13 cellular contexts compared by ENCODE assay signal in the genomic region with DNA sequence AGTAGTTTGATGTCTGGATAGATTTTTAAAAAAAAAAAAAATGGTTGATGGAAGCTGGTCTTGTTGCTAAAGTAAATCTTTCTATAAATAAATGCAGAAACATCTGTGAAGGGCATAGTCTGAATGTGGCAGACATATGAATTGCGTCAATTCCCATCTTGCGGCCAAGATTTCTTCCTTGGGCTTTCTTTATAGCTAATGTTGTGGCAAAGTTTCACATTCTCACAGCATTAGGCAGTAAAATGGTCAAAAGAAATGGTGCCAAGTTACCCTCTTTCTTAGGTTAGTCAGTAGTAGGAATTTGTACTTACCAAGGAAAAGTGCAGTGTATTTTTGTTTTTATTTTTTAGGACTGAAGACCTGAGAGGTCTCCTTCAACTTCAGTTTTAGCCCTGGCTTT. TPM values are rescaled to one million over a fixed set of nuclear protein-coding genes. Genes with fewer than 3 reads are reported as not detected.
A peak's percentile ranks its signal among the peaks of the same experiment; 100 is the strongest.
DNase-seq lines count a peak whose midpoint lies in the region; ATAC-seq lines count a peak whose summit lies in the region.
"Had no signal": no experiment of that assay in that cellular context is flagged by ENCODE, and none has a peak within 500 bp of the region (broad histone marks: within the 10 kb centered on the region; RNA-seq: fewer than 3 reads in every experiment).

No MANE protein-coding gene starts in this region.

- H3K27ac ChIP-seq in ACC112 (ENCODE audit: low read depth, low read length) (peak overlapping the region; percentile 78), muscle layer of duodenum (ENCODE audit: low read length) (peak overlapping the region; percentile 67)
- H3K27ac ChIP-seq: WERI-Rb-1 had no signal

- no peak overlapping the region for H3K27ac Mint-ChIP-seq in activated CD8-positive, alpha-beta memory T cell treated with anti-CD3 and anti-CD28 coated beads, Interleukin-2, amount 10 ng/mL, durations not matched to agents 7 days and 5 days
- H3K27ac Mint-ChIP-seq in stimulated activated memory B cell treated with anti-CD40 and anti-IgM and Interleukin-4, amounts not matched to agents 10 μg/mL and 1 μg/mL and 100 μg/mL, for 72 hours = no peak overlapping the region
- H3K27ac Mint-ChIP-seq: B cell; dendritic cell treated with granulocyte-macrophage colony-stimulating factor and Interleukin-4, amounts not matched to agents 40 ng/mL and 50 ng/mL, for 4 days had no signal

- ATAC-seq in activated CD8-positive, alpha-beta memory T cell treated with anti-CD3 and anti-CD28 coated beads, Interleukin-2, amount 10 ng/mL, durations not matched to agents 7 days and 5 days = no peak
- no peak for ATAC-seq in GM21825 (IDR thresholded peaks at IDR 0.05; ENCODE audit: unreplicated experiment)
- ATAC-seq in stimulated activated memory B cell treated with anti-CD40 and anti-IgM and Interleukin-4, amounts not matched to agents 10 μg/mL and 1 μg/mL and 100 μg/mL, for 72 hours = no peak

- H3K9me3 Mint-ChIP-seq in activated CD8-positive, alpha-beta memory T cell treated with anti-CD3 and anti-CD28 coated beads, Interleukin-2, amount 10 ng/mL, durations not matched to agents 7 days and 5 days (ENCODE audit: low read depth) = no peaks in the 10 kb centered on the region
- no peaks in the 10 kb centered on the region for H3K9me3 Mint-ChIP-seq in stimulated activated memory B cell treated with anti-CD40 and anti-IgM and Interleukin-4, amounts not matched to agents 10 μg/mL and 1 μg/mL and 100 μg/mL, for 72 hours
- H3K9me3 Mint-ChIP-seq: dendritic cell treated with granulocyte-macrophage colony-stimulating factor and Interleukin-4, amounts not matched to agents 40 ng/mL and 50 ng/mL, for 4 days had no signal

- peaks cover 90% of the 10 kb centered on the region for H3K79me2 ChIP-seq in ACC112 (ENCODE audit: control insufficient read depth, insufficient read depth, low read length, unreplicated experiment)

- peak; percentile 95 for DNase-seq in HS-27A (ENCODE audit: low read depth)
- peak; percentile 64 for DNase-seq in brain pericyte (ENCODE audit: low read depth, low spot score)
- no peak for DNase-seq in activated CD8-positive, alpha-beta memory T cell treated with anti-CD3 and anti-CD28 coated beads, Interleukin-2, amount 10 ng/mL, durations not matched to agents 7 days and 5 days
- no peak for DNase-seq in NCI-H2171 (lab: John Stamatoyannopoulos, UW)
- DNase-seq: hippocampal formation, NCI-H345, WERI-Rb-1 had no signal

- H3K4me3 ChIP-seq in ACC112 (ENCODE audit: low read depth, low read length) = no peak overlapping the region
- H3K4me3 ChIP-seq in muscle layer of duodenum (ENCODE audit: low read depth in 1 of 2, low read length in 2 of 2) = no peak overlapping the region

- no peak overlapping the region for H3K4me3 Mint-ChIP-seq in activated CD8-positive, alpha-beta memory T cell treated with anti-CD3 and anti-CD28 coated beads, Interleukin-2, amount 10 ng/mL, durations not matched to agents 7 days and 5 days
- H3K4me3 Mint-ChIP-seq in stimulated activated memory B cell treated with anti-CD40 and anti-IgM and Interleukin-4, amounts not matched to agents 10 μg/mL and 1 μg/mL and 100 μg/mL, for 72 hours = no peak overlapping the region
- H3K4me3 Mint-ChIP-seq: B cell; dendritic cell treated with granulocyte-macrophage colony-stimulating factor and Interleukin-4, amounts not matched to agents 40 ng/mL and 50 ng/mL, for 4 days had no signal

- H3K4me1 ChIP-seq in ACC112 (ENCODE audit: control insufficient read depth, insufficient read depth, low read length, unreplicated experiment) (peaks cover 52% of the 10 kb centered on the region), muscle layer of duodenum (ENCODE audit: control insufficient read depth in 1 of 2, insufficient read depth in 2 of 2, low read length in 2 of 2) (peaks cover 0 to 48% of the 10 kb centered on the region in 2 donors)

- H3K9me3 ChIP-seq in muscle layer of duodenum (ENCODE audit: control insufficient read depth in 1 of 2, low read length in 2 of 2) = no peaks in the 10 kb centered on the region

- H3K27me3 Mint-ChIP-seq in activated CD8-positive, alpha-beta memory T cell treated with anti-CD3 and anti-CD28 coated beads, Interleukin-2, amount 10 ng/mL, durations not matched to agents 7 days and 5 days = peaks cover 16% of the 10 kb centered on the region
- H3K27me3 Mint-ChIP-seq in stimulated activated memory B cell treated with anti-CD40 and anti-IgM and Interleukin-4, amounts not matched to agents 10 μg/mL and 1 μg/mL and 100 μg/mL, for 72 hours = peaks cover 14% of the 10 kb centered on the region
- H3K27me3 Mint-ChIP-seq: B cell; dendritic cell treated with granulocyte-macrophage colony-stimulating factor and Interleukin-4, amounts not matched to agents 40 ng/mL and 50 ng/mL, for 4 days had no signal

- H3K27me3 ChIP-seq in ACC112 (ENCODE audit: insufficient read depth, low read length) = no peaks in the 10 kb centered on the region
- no peaks in the 10 kb centered on the region for H3K27me3 ChIP-seq in muscle layer of duodenum (ENCODE audit: low read depth, low read length)

- no peaks in the 10 kb centered on the region for H3K36me3 Mint-ChIP-seq in activated CD8-positive, alpha-beta memory T cell treated with anti-CD3 and anti-CD28 coated beads, Interleukin-2, amount 10 ng/mL, durations not matched to agents 7 days and 5 days
- no peaks in the 10 kb centered on the region for H3K36me3 Mint-ChIP-seq in stimulated activated memory B cell treated with anti-CD40 and anti-IgM and Interleukin-4, amounts not matched to agents 10 μg/mL and 1 μg/mL and 100 μg/mL, for 72 hours

- no peaks in the 10 kb centered on the region for H3K4me1 Mint-ChIP-seq in activated CD8-positive, alpha-beta memory T cell treated with anti-CD3 and anti-CD28 coated beads, Interleukin-2, amount 10 ng/mL, durations not matched to agents 7 days and 5 days
- H3K4me1 Mint-ChIP-seq in stimulated activated memory B cell treated with anti-CD40 and anti-IgM and Interleukin-4, amounts not matched to agents 10 μg/mL and 1 μg/mL and 100 μg/mL, for 72 hours = no peaks in the 10 kb centered on the region
- H3K4me1 Mint-ChIP-seq: B cell had no signal

- no peak overlapping the region for H2AFZ ChIP-seq in ACC112 (ENCODE audit: low read length, unreplicated experiment)

- H3K36me3 ChIP-seq in ACC112 (ENCODE audit: insufficient read depth, low read length) (no peaks in the 10 kb centered on the region), muscle layer of duodenum (ENCODE audit: control insufficient read depth in 1 of 2, insufficient read depth in 2 of 2, low read length in 2 of 2) (no peaks in the 10 kb centered on the region)
- H3K36me3 ChIP-seq: WERI-Rb-1 had no signal

- CTCF ChIA-PET in activated CD8-positive, alpha-beta memory T cell treated with anti-CD3 and anti-CD28 coated beads, Interleukin-2, amount 10 ng/mL, durations not matched to agents 7 days and 5 days (lab: Charles Lee) = no interaction called here

RNA-seq across cellular contexts. Expression of a gene that starts 35.8 kb away (rescaled TPM):
- total RNA-seq in activated CD8-positive, alpha-beta memory T cell treated with anti-CD3 and anti-CD28 coated beads, Interleukin-2, amount 10 ng/mL, durations not matched to agents 7 days and 5 days = 1 to 10 TPM; 1.4 to 1.5 TPM

Comparison
In these comparisons a context has a peak if more than half of its experiments do, and no peak if none do; other contexts are left out.
1. DNase-seq: peak in HS-27A (single experiment) and brain pericyte (single experiment); none in activated CD8-positive, alpha-beta memory T cell treated with anti-CD3 and anti-CD28 coated beads, Interleukin-2, amount 10 ng/mL, durations not matched to agents 7 days and 5 days (single experiment) and NCI-H2171 (single experiment).